In the genomic region with DNA sequence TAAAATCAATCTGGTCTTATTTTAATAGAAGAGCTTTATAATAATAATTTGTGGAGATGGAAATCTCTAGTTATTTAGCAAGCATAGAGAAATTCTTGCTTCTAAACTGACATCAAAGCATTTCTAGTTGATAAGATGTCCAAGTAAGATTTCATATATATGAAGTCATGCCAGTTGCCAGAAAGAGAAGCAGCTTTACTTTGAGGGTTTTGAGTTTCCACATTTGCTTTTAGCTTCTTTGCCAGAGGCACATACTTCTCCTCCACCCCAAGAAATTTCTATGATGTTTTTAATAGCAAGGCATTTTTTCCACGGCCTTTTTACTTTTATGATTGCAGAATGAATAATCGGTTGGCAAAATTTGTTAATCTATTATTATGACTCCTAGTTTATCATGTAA, we compare ENCODE assay signal across 25 cellular contexts.
"Had no signal": no experiment of that assay in that cellular context is flagged by ENCODE, and none has a peak within 500 bp of the region (broad histone marks: within the 10 kb centered on the region; RNA-seq: fewer than 3 reads in every experiment).

No MANE protein-coding gene starts in this region.

- FAIRE-seq: kidney had no signal

- H3K27ac ChIP-seq: epithelial cell of prostate, esophagus muscularis mucosa, left ventricle myocardium inferior, lower lobe of right lung, psoas muscle, right lobe of liver, spleen, tibial artery, upper lobe of left lung, uterus had no signal

- H3K4me1 ChIP-seq: esophagus muscularis mucosa, left ventricle myocardium inferior, lower lobe of right lung, psoas muscle, right lobe of liver, spleen, tibial artery, upper lobe of left lung, uterus had no signal

- H3K27me3 ChIP-seq: esophagus muscularis mucosa, right lobe of liver, spleen, tibial artery, upper lobe of left lung, uterus had no signal

- H3K27ac Mint-ChIP-seq: dendritic cell treated with granulocyte-macrophage colony-stimulating factor and Interleukin-4, amounts not matched to agents 40 ng/mL and 50 ng/mL, for 4 days; effector memory CD8-positive, alpha-beta T cell; immature natural killer cell; memory B cell; nephron progenitor cell; stimulated activated memory B cell treated with anti-CD40 and anti-IgM and Interleukin-4, amounts not matched to agents 10 μg/mL and 1 μg/mL and 100 μg/mL, for 72 hours; stimulated activated naive CD8-positive, alpha-beta T cell treated with anti-CD3 and anti-CD28 coated beads, Interleukin-15, Interleukin-2, amounts not matched to agents 100 ng/mL and 50 ng/mL, for 24 hours had no signal

- H3K36me3 Mint-ChIP-seq: memory B cell had no signal

- H3K4me1 Mint-ChIP-seq: immature natural killer cell; memory B cell; stimulated activated memory B cell treated with anti-CD40 and anti-IgM and Interleukin-4, amounts not matched to agents 10 μg/mL and 1 μg/mL and 100 μg/mL, for 72 hours had no signal

- H3K4me3 Mint-ChIP-seq: dendritic cell treated with granulocyte-macrophage colony-stimulating factor and Interleukin-4, amounts not matched to agents 40 ng/mL and 50 ng/mL, for 4 days; effector memory CD8-positive, alpha-beta T cell; immature natural killer cell; memory B cell; nephron progenitor cell; stimulated activated memory B cell treated with anti-CD40 and anti-IgM and Interleukin-4, amounts not matched to agents 10 μg/mL and 1 μg/mL and 100 μg/mL, for 72 hours; stimulated activated naive CD8-positive, alpha-beta T cell treated with anti-CD3 and anti-CD28 coated beads, Interleukin-15, Interleukin-2, amounts not matched to agents 100 ng/mL and 50 ng/mL, for 24 hours had no signal

- DNase-seq: effector memory CD8-positive, alpha-beta T cell; foreskin fibroblast; immature natural killer cell; kidney; left cardiac atrium; left ventricle myocardium inferior; lower lobe of right lung; midbrain; nephron progenitor cell; psoas muscle; retina; right lobe of liver; spleen; stimulated activated CD4-positive, alpha-beta T cell treated with anti-CD3 and anti-CD28 coated beads, Interleukin-15, amount 100 ng/mL, for 24 hours; stimulated activated CD4-positive, alpha-beta T cell treated with anti-CD3 and anti-CD28 coated beads, Interleukin-1b, Interleukin-23, amount 100 ng/mL, for 48 hours; stimulated activated CD4-positive, alpha-beta T cell treated with anti-CD3 and anti-CD28 coated beads, Interleukin-4, amount 100 ng/mL, for 24 hours; tibial artery; upper lobe of left lung; uterus had no signal

- H3K4me3 ChIP-seq: esophagus muscularis mucosa, left ventricle myocardium inferior, lower lobe of right lung, psoas muscle, right lobe of liver, spleen, tibial artery, upper lobe of left lung, uterus had no signal

- H3K9me3 ChIP-seq: esophagus muscularis mucosa, left ventricle myocardium inferior, lower lobe of right lung, psoas muscle, right lobe of liver, spleen, tibial artery, upper lobe of left lung, uterus had no signal

- ATAC-seq: effector memory CD8-positive, alpha-beta T cell; left cardiac atrium; lower lobe of right lung; psoas muscle; right lobe of liver; stimulated activated memory B cell treated with anti-CD40 and anti-IgM and Interleukin-4, amounts not matched to agents 10 μg/mL and 1 μg/mL and 100 μg/mL, for 72 hours had no signal

- H3K9me3 Mint-ChIP-seq: dendritic cell treated with granulocyte-macrophage colony-stimulating factor and Interleukin-4, amounts not matched to agents 40 ng/mL and 50 ng/mL, for 4 days; effector memory CD8-positive, alpha-beta T cell; immature natural killer cell; memory B cell; nephron progenitor cell; stimulated activated memory B cell treated with anti-CD40 and anti-IgM and Interleukin-4, amounts not matched to agents 10 μg/mL and 1 μg/mL and 100 μg/mL, for 72 hours; stimulated activated naive CD8-positive, alpha-beta T cell treated with anti-CD3 and anti-CD28 coated beads, Interleukin-15, Interleukin-2, amounts not matched to agents 100 ng/mL and 50 ng/mL, for 24 hours had no signal

- H3K27me3 Mint-ChIP-seq: dendritic cell treated with granulocyte-macrophage colony-stimulating factor and Interleukin-4, amounts not matched to agents 40 ng/mL and 50 ng/mL, for 4 days; effector memory CD8-positive, alpha-beta T cell had no signal

- H3K36me3 ChIP-seq: esophagus muscularis mucosa, left ventricle myocardium inferior, lower lobe of right lung, right lobe of liver, spleen, tibial artery, upper lobe of left lung, uterus had no signal
